1 cellular context compared by ENCODE assay signal in the genomic region with DNA sequence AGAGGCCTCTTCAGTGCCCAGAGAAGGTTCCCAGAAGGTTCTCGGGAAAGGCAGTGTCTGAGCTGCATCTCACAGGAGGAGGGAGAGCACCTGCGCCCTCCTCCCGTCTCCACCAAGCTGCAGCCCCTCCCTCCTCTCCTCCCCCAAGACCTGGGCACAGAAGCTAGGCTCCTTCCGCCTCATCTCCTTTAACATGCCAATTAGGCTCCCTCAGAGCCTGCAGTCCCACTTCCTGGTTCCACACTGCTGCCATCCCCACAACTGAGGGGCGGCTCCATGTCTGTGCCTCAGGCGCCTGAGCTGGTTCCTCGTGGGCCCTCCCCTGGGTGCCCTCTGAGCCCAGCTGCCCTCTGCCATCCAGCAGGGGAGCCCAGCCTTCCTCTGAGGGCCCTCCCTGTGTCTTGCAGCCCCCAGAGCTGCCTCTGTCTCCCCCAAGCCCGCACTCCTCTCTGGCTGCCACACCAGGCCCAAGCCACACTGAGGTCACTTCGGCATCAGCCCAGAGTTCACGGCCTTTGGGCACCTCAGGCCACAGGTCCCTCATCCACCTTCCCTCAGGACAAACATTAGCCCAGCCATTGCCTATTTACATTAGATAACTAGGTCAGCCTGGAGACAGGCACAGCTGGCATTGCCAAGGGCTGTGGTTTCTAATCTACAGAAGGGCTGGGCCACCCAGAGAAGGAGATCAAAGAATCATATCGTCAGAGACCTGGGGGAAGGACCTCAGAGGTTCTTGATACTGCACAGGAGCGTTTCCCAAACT.
TF ChIP-seq lines count a peak whose summit lies in the region.

No MANE protein-coding gene starts in this region.

TF ChIP-seq in GM12878, 131 proteins besides CTCF, POLR2A, EP300 and RAD21 (continued from another document):
- no peak for TF ChIP-seq ZNF384 (IDR thresholded peaks at IDR 0.05; ENCODE audit: borderline replicate concordance, low read depth, low read length)
